Comparison of ENCODE assay signal across 20 cellular contexts in genomic region chr13:28375250-28375930, GRCh38.
DNase-seq lines count a peak whose midpoint lies in the region; ATAC-seq, FAIRE-seq and TF ChIP-seq lines count a peak whose summit lies in the region.
"Had no signal": no experiment of that assay in that cellular context is flagged by ENCODE, and none has a peak within 500 bp of the region (broad histone marks: within the 10 kb centered on the region; RNA-seq: fewer than 3 reads in every experiment).

No MANE protein-coding gene starts in this region.

- H3K4me1 ChIP-seq in HEK293 (ENCODE audit: control insufficient read depth, insufficient read depth, low read length) (0 out of 2 replicates have a peak, but pooled peaks cover 9% of the 10 kb centered on the region), K562 (replicated peaks in 1 of 2; ENCODE audit: control insufficient read depth in 2 of 2, insufficient read depth in 2 of 2, low read length in 2 of 2) (peaks cover 0 to 10% of the 10 kb centered on the region in 2 experiments; a peak in 3 of 5 replicates)
- H3K4me1 ChIP-seq: Peyer's patch had no signal

- H2AFZ ChIP-seq in K562 (ENCODE audit: low read depth, low read length), result no peak overlapping the region; the same call in 1 of the 2 replicates

- FAIRE-seq in K562 (lab: Jason Lieb, UNC), result peak; percentile 66
- FAIRE-seq: GM12878, GM18507 had no signal

- CTCF ChIA-PET in HEK293 (lab: Yijun Ruan, JAX) (interaction anchor here (0.5 to 0.6 kb wide), 2 partner anchors 265 to 444 kb away, joined by 4 read pairs; no protein-coding TSS in a partner anchor), K562 (lab: Yijun Ruan, JAX; ENCODE audit: low intra/inter-chr PET ratio) (no interaction called here)
- CTCF ChIA-PET in activated naive CD4-positive, alpha-beta T cell treated with anti-CD3 and anti-CD28 coated beads for 36 hours (lab: Charles Lee), result interaction anchor here (0.6 to 0.7 kb wide), 2 partner anchors 63 to 121 kb away, joined by 3 read pairs; no protein-coding TSS in a partner anchor

- H3K4me2 ChIP-seq in K562 (ENCODE audit: insufficient read depth, low read length), result no peak overlapping the region

- no peaks in the 10 kb centered on the region for H4K20me1 ChIP-seq in K562 (replicated peaks; ENCODE audit: control insufficient read depth, insufficient read depth, low read length)

- H3K27me3 Mint-ChIP-seq in nephron progenitor cell (ENCODE audit: low read depth, poor library complexity), result peaks cover 3% of the 10 kb centered on the region
- peaks cover 2% of the 10 kb centered on the region for H3K27me3 Mint-ChIP-seq in activated naive CD4-positive, alpha-beta T cell treated with anti-CD3 and anti-CD28 coated beads for 36 hours (ENCODE audit: low read depth)
- H3K27me3 Mint-ChIP-seq in progenitor cell of endocrine pancreas, result peaks cover 8% of the 10 kb centered on the region

- H3K9me3 ChIP-seq in HEK293 (ENCODE audit: control insufficient read depth, insufficient read depth, low read depth, low read length), result no peaks in the 10 kb centered on the region
- no peaks in the 10 kb centered on the region for H3K9me3 ChIP-seq in K562 (replicated peaks; ENCODE audit: control insufficient read depth, insufficient read depth, low read depth, low read length)
- H3K9me3 ChIP-seq: Peyer's patch had no signal

- peak; percentile 35 for DNase-seq in DMS 273 (lab: John Stamatoyannopoulos, UW; ENCODE audit: unreplicated experiment)
- DNase-seq in K562 (ENCODE audit: extremely low read depth in 1 of 4, low spot score in 3 of 4), result peak in 3 of 4 experiments; percentile 8 to 44 (median 30)
- no peak for DNase-seq in nephron progenitor cell
- DNase-seq in activated naive CD4-positive, alpha-beta T cell treated with anti-CD3 and anti-CD28 coated beads for 36 hours, result no peak
- no peak for DNase-seq in progenitor cell of endocrine pancreas (ENCODE audit: low spot score, unreplicated experiment)
- DNase-seq in NCI-H2227 (lab: John Stamatoyannopoulos, UW; ENCODE audit: unreplicated experiment), result no peak
- DNase-seq: ACHN; CD4-positive, alpha-beta memory T cell; NCI-H1436; NCI-H2029 treated with DMSO at 0.1 percent for 48 hours; NCI-H226; NCI-H774; Peyer's patch; SHP77 treated with DMSO at 0.1 percent for 48 hours; SW 1271 had no signal

- H3K4me3 Mint-ChIP-seq in nephron progenitor cell (no peak overlapping the region), progenitor cell of endocrine pancreas (ENCODE audit: low read depth) (no peak overlapping the region)
- H3K4me3 Mint-ChIP-seq in activated naive CD4-positive, alpha-beta T cell treated with anti-CD3 and anti-CD28 coated beads for 36 hours, result no peak overlapping the region
- H3K4me3 Mint-ChIP-seq: B cell; CD4-positive, alpha-beta memory T cell had no signal

- peak; percentile 69 for ATAC-seq in K562
- ATAC-seq: GM12878, HCT116 had no signal

- TF ChIP-seq RAD21 in K562 (CRISPR knock-in tag; conservative IDR thresholded peaks at IDR 0.05 in 1 of 2, IDR thresholded peaks at IDR 0.05 in 1 of 2), result no peak

- in situ Hi-C loops in K562 (cut with MboI), result no loop called here

- H3K27ac ChIP-seq in HEK293 (ENCODE audit: extremely low read depth, low read depth, low read length) (no peak overlapping the region), K562 (ENCODE audit: extremely low read depth, low read depth, low read length) (no peak overlapping the region)
- H3K27ac ChIP-seq: Peyer's patch had no signal

- H3K27me3 ChIP-seq in K562 (ENCODE audit: control insufficient read depth in 2 of 2, insufficient read depth in 2 of 2, low read length in 2 of 2), result no peaks in the 10 kb centered on the region
- H3K27me3 ChIP-seq: Peyer's patch had no signal

- no peak overlapping the region for H3K9ac ChIP-seq in K562 (ENCODE audit: insufficient read depth in 1 of 2, low read depth in 2 of 2, low read length in 2 of 2)

- TF ChIP-seq CTCF in HEK293 (tag by site-specific recombination; IDR thresholded peaks at IDR 0.05), result no peak
- TF ChIP-seq CTCF in K562 (IDR thresholded peaks at IDR 0.05 in 2 of 3, conservative IDR thresholded peaks at IDR 0.05 in 1 of 3; ENCODE audit: insufficient read depth in 2 of 3, low read depth in 1 of 3, low read length in 3 of 3), result no peak
- no peak for TF ChIP-seq CTCF in nephron progenitor cell (IDR thresholded peaks at IDR 0.05)
- no peak for TF ChIP-seq CTCF in progenitor cell of endocrine pancreas (IDR thresholded peaks at IDR 0.05; ENCODE audit: unreplicated experiment)

- TF ChIP-seq POLR2A in K562 (conservative IDR thresholded peaks at IDR 0.05), result no peak

- POLR2A ChIA-PET in HEK293 (lab: Yijun Ruan, JAX), result interaction anchor here (0.6 kb wide), 1 partner anchor 237 kb away, joined by 3 read pairs; the partner anchor contains the start of gene PAN3
- POLR2A ChIA-PET in K562 (lab: Yijun Ruan, JAX), result interaction anchor here (0.7 kb wide), 1 partner anchor 34 kb away, joined by 3 read pairs; no protein-coding TSS in a partner anchor

- H3K36me3 ChIP-seq in HEK293 (ENCODE audit: control insufficient read depth in 2 of 2, insufficient read depth in 1 of 2, low read length in 2 of 2) (no peaks in the 10 kb centered on the region), K562 (ENCODE audit: control insufficient read depth, insufficient read depth, low read length) (no peaks in the 10 kb centered on the region)
- H3K36me3 ChIP-seq: Peyer's patch had no signal

- intact Hi-C loops in K562 (cut with micrococcal nuclease), result no loop called here
- intact Hi-C loops in activated naive CD4-positive, alpha-beta T cell treated with anti-CD3 and anti-CD28 coated beads for 36 hours (cut with micrococcal nuclease), result no loop called here

- no peaks in the 10 kb centered on the region for H3K79me2 ChIP-seq in K562 (ENCODE audit: control insufficient read depth, insufficient read depth, low read length)

- H3K4me3 ChIP-seq in HEK293 (ENCODE audit: low read depth, low read length), result no peak overlapping the region
- H3K4me3 ChIP-seq in K562, result no peak overlapping the region
- H3K4me3 ChIP-seq: GM12878, Peyer's patch had no signal

- H3K36me3 Mint-ChIP-seq in nephron progenitor cell (ENCODE audit: low read depth) (no peaks in the 10 kb centered on the region), progenitor cell of endocrine pancreas (ENCODE audit: insufficient read depth) (no peaks in the 10 kb centered on the region)
- no peaks in the 10 kb centered on the region for H3K36me3 Mint-ChIP-seq in activated naive CD4-positive, alpha-beta T cell treated with anti-CD3 and anti-CD28 coated beads for 36 hours (ENCODE audit: low read depth)
- H3K36me3 Mint-ChIP-seq: CD4-positive, alpha-beta memory T cell had no signal

- no peak for TF ChIP-seq EP300 in K562 (IDR thresholded peaks at IDR 0.05; ENCODE audit: low read length)

- H3K9me3 Mint-ChIP-seq in nephron progenitor cell (no peaks in the 10 kb centered on the region), progenitor cell of endocrine pancreas (ENCODE audit: low read depth) (no peaks in the 10 kb centered on the region)
- H3K9me3 Mint-ChIP-seq in activated naive CD4-positive, alpha-beta T cell treated with anti-CD3 and anti-CD28 coated beads for 36 hours, result no peaks in the 10 kb centered on the region
- H3K9me3 Mint-ChIP-seq: CD4-positive, alpha-beta memory T cell had no signal

- H3K4me1 Mint-ChIP-seq in nephron progenitor cell (peaks cover 51% of the 10 kb centered on the region), progenitor cell of endocrine pancreas (ENCODE audit: low read depth) (no peaks in the 10 kb centered on the region)
- no peaks in the 10 kb centered on the region for H3K4me1 Mint-ChIP-seq in activated naive CD4-positive, alpha-beta T cell treated with anti-CD3 and anti-CD28 coated beads for 36 hours (ENCODE audit: low read depth)
- H3K4me1 Mint-ChIP-seq: B cell; CD4-positive, alpha-beta memory T cell had no signal

- H3K27ac Mint-ChIP-seq in nephron progenitor cell, result peak overlapping the region; percentile 41
- no peak overlapping the region for H3K27ac Mint-ChIP-seq in activated naive CD4-positive, alpha-beta T cell treated with anti-CD3 and anti-CD28 coated beads for 36 hours
- no peak overlapping the region for H3K27ac Mint-ChIP-seq in progenitor cell of endocrine pancreas
- H3K27ac Mint-ChIP-seq: B cell had no signal

- H3K9me1 ChIP-seq in K562 (ENCODE audit: control insufficient read depth, insufficient read depth, low read length), result no peaks in the 10 kb centered on the region

- BruUV-seq in K562 (replicated peaks; lab: Mats Ljungman, UMichigan), result no TSS peak

- 41% methylated on average over 5 of the region's 5 CpGs for WGBS in K562 (ENCODE audit: insufficient coverage, low coverage, missing lambda C conversion rate)

TF ChIP-seq in HEK293, 187 proteins besides CTCF, POLR2A, EP300 and RAD21:
- TF ChIP-seq YY1 (tag by site-specific recombination; IDR thresholded peaks at IDR 0.05), result no peak
- TF ChIP-seq SCRT2 (tag by site-specific recombination; IDR thresholded peaks at IDR 0.05), result 0 out of 2 replicates have a peak, but pooled peaks have one; percentile 46

TF ChIP-seq in K562, 482 proteins besides CTCF, POLR2A, EP300 and RAD21:
- TF ChIP-seq NRF1 (conservative IDR thresholded peaks at IDR 0.05 in 1 of 2, IDR thresholded peaks at IDR 0.05 in 1 of 2) (peak in 1 of 2 experiments; percentile 31; a peak in 1 of 4 replicates), TFAP4 (CRISPR knock-in tag; IDR thresholded peaks at IDR 0.05; ENCODE audit: borderline replicate concordance) (peak; percentile 51; the same call in 1 of the 2 replicates), SRSF9 (IDR thresholded peaks at IDR 0.05; ENCODE audit: borderline replicate concordance, low read depth, low read length) (no peak)

Comparison
In these comparisons a context has a peak if more than half of its experiments do, and no peak if none do; other contexts are left out.
1. DNase-seq: peak in DMS 273 (single experiment) and K562 (3 of 4); none in nephron progenitor cell (single experiment), activated naive CD4-positive, alpha-beta T cell treated with anti-CD3 and anti-CD28 coated beads for 36 hours (single experiment), progenitor cell of endocrine pancreas (single experiment) and NCI-H2227 (single experiment).